In the genomic region with DNA sequence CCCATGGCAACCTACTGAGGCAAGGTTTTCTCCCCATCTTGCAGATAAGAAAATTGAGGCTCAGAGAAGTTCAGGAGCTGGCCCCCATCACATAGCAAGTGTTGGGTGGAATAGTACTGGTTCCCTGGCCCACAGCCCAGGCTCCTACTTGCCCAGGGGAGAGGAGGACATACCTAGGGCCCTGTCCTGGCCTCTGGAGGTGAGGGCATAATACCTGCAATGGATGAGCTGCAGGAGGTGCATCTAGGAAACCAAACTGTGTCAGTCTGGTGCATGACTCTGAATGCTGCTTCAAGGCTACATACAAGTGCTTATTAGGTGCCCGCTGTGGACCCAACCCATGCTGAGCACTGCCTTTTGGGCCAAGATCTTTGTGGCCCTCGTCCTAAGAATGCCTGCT, we compare ENCODE assay signal across 23 cellular contexts. TPM values are rescaled to one million over a fixed set of nuclear protein-coding genes. Genes with fewer than 3 reads are reported as not detected.
"Had no signal": no experiment of that assay in that cellular context is flagged by ENCODE, and none has a peak within 500 bp of the region (broad histone marks: within the 10 kb centered on the region; RNA-seq: fewer than 3 reads in every experiment).

No MANE protein-coding gene starts in this region.

- DNase-seq: IMR-90, Karpas-422, KG1, MM.1S, NCI-H1436, NCI-H187, NCI-H2081 treated with DMSO at 0.1 percent for 48 hours, NCI-H2171, NCI-H226, NCI-H524 treated with DMSO at 0.1 percent for 48 hours, NCI-H69, NCI-H774, OCI-M1, PC-9, Peyer's patch, SHP77 treated with DMSO at 0.1 percent for 48 hours had no signal

- H3K4me3 ChIP-seq: PC-9, Peyer's patch, SJSA1, SK-N-MC had no signal

- H3K27me3 ChIP-seq: Peyer's patch, SJSA1 had no signal

- H3K9me3 ChIP-seq: Peyer's patch, SJSA1 had no signal

- ATAC-seq: HepG2, Right ventricle myocardium inferior had no signal

- H3K36me3 ChIP-seq: SJSA1 had no signal

- H3K27ac ChIP-seq: PC-9, Peyer's patch, SJSA1, SK-N-MC had no signal

RNA-seq across cellular contexts. Expression of a gene that starts 40.0 kb away (rescaled TPM):
- total RNA-seq: HepG2, IMR-90, M059J, PC-9, RPMI7951, SJSA1 had no signal
- polyA plus RNA-seq: HepG2, IMR-90 had no signal

RNA-seq across cellular contexts. Expression of a gene that starts 49.6 kb away (rescaled TPM):
- total RNA-seq: HT1080, IMR-90 had no signal
- polyA plus RNA-seq: IMR-90 had no signal
